Comparison of ENCODE assay signal across 2 cellular contexts in the genomic region with DNA sequence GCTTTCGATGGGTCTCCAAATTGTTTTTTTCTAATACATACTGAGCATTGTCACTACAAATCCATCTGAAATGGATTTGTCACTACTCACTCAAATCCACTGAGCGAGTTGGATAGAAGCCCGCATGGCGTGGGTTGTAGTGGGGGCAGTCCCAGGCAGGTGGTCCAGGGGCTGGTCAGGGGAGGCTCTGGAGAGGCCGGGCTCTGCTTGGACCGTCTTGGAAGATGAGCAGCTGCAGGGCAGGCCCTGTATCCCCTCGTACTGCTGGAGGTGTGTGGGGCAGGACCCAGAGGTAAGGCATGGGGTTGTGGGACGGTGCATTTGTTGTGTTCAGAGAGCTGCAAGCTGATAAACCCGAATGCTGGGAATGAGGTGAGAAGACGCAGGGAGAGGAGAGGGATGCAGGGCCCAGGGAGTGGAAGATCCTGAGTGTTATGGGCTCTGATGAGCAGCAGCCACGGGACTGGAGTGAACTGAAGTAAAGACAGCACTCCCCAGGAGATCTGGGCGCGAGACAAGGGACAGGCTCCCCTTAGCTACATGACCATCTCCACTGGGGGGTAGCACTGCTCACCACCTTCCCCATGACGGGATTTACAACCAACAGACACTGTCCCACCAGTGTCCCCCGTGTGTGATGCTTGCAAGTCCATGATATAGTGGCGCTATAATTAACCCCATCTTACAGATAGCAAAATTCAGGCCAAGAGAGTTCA.
TF ChIP-seq lines count a peak whose summit lies in the region.

No MANE protein-coding gene starts in this region.

TF ChIP-seq in H1, 55 proteins besides CTCF, POLR2A, EP300 and RAD21:
- TF ChIP-seq SUZ12 (IDR thresholded peaks at IDR 0.05; ENCODE audit: low read length) (no peak), CREB1 (IDR thresholded peaks at IDR 0.05) (no peak), NRF1 (IDR thresholded peaks at IDR 0.05; ENCODE audit: low read depth, low read length) (no peak), BCL11A (IDR thresholded peaks at IDR 0.05; ENCODE audit: low read depth in 2 of 2, low read length in 2 of 2) (no peak), ASH2L (IDR thresholded peaks at IDR 0.05; ENCODE audit: low read length) (no peak), CBX5 (IDR thresholded peaks at IDR 0.05; ENCODE audit: low read depth, low read length) (no peak), TAF1 (IDR thresholded peaks at IDR 0.05; ENCODE audit: low read depth, low read length) (no peak), RBBP5 (IDR thresholded peaks at IDR 0.05; ENCODE audit: borderline replicate concordance, low read depth, low read length) (no peak), SIX5 (IDR thresholded peaks at IDR 0.05; ENCODE audit: low read depth, low read length) (no peak), YY1 (IDR thresholded peaks at IDR 0.05; ENCODE audit: low read depth, low read length) (no peak), CEBPB (IDR thresholded peaks at IDR 0.05; ENCODE audit: low read depth, low read length) (no peak), SIRT6 (IDR thresholded peaks at IDR 0.05; ENCODE audit: low read length) (no peak)

TF ChIP-seq in SK-N-SH treated with all-trans-retinoic acid at 6 μM for 48 hours, 23 proteins besides CTCF, POLR2A, EP300 and RAD21:
- no peak for TF ChIP-seq ZNF8 (CRISPR knock-in tag; IDR thresholded peaks at IDR 0.05)
- TF ChIP-seq, protein P1, sequence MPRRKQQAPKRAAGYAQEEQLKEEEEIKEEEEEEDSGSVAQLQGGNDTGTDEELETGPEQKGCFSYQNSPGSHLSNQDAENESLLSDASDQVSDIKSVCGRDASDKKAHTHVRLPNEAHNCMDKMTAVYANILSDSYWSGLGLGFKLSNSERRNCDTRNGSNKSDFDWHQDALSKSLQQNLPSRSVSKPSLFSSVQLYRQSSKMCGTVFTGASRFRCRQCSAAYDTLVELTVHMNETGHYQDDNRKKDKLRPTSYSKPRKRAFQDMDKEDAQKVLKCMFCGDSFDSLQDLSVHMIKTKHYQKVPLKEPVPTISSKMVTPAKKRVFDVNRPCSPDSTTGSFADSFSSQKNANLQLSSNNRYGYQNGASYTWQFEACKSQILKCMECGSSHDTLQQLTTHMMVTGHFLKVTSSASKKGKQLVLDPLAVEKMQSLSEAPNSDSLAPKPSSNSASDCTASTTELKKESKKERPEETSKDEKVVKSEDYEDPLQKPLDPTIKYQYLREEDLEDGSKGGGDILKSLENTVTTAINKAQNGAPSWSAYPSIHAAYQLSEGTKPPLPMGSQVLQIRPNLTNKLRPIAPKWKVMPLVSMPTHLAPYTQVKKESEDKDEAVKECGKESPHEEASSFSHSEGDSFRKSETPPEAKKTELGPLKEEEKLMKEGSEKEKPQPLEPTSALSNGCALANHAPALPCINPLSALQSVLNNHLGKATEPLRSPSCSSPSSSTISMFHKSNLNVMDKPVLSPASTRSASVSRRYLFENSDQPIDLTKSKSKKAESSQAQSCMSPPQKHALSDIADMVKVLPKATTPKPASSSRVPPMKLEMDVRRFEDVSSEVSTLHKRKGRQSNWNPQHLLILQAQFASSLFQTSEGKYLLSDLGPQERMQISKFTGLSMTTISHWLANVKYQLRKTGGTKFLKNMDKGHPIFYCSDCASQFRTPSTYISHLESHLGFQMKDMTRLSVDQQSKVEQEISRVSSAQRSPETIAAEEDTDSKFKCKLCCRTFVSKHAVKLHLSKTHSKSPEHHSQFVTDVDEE (CRISPR knock-in tag; IDR thresholded peaks at IDR 0.05): no peak
